Comparison of ENCODE assay signal across 28 cellular contexts in genomic region chr17:59296190-59296589, GRCh38. TPM values are rescaled to one million over a fixed set of nuclear protein-coding genes. Genes with fewer than 3 reads are reported as not detected.
DNase-seq lines count a peak whose midpoint lies in the region; ATAC-seq and TF ChIP-seq lines count a peak whose summit lies in the region.
"Had no signal": no experiment of that assay in that cellular context is flagged by ENCODE, and none has a peak within 500 bp of the region (broad histone marks: within the 10 kb centered on the region; RNA-seq: fewer than 3 reads in every experiment).

No MANE protein-coding gene starts in this region.

- H3K9me2 ChIP-seq in PC-3 (replicated peaks; ENCODE audit: low read length) = no peaks in the 10 kb centered on the region

- H2AFZ ChIP-seq in PC-3 (ENCODE audit: low read length) (no peak overlapping the region), neural progenitor cell (replicated peaks) (no peak overlapping the region)

- H3F3A ChIP-seq in PC-3 (ENCODE audit: low read length, unreplicated experiment) (no peaks in the 10 kb centered on the region), neural progenitor cell (ENCODE audit: low read depth) (peaks cover 20% of the 10 kb centered on the region)

- peaks cover 8% of the 10 kb centered on the region for H3K4me1 Mint-ChIP-seq in neural progenitor cell
- H3K4me1 Mint-ChIP-seq: activated naive CD4-positive, alpha-beta T cell treated with anti-CD3 and anti-CD28 coated beads, Interleukin-2, amount 50 U/mL, for 24 hours; stimulated activated effector memory CD8-positive, alpha-beta T cell treated with anti-CD3 and anti-CD28 coated beads, Interleukin-12 subunit alpha, Interleukin-12 subunit beta, amount 100 ng/mL, for 72 hours had no signal

- POLR2A ChIA-PET in PC-3 (lab: Charles Lee; ENCODE audit: unreplicated experiment) = no interaction called here

- BruUV-seq in PC-3 (replicated peaks; lab: Mats Ljungman, UMichigan) = no TSS peak

- peaks cover 6% of the 10 kb centered on the region for H3K27me3 Mint-ChIP-seq in neural progenitor cell (ENCODE audit: insufficient read depth, low read depth)
- H3K27me3 Mint-ChIP-seq: activated naive CD4-positive, alpha-beta T cell treated with anti-CD3 and anti-CD28 coated beads, Interleukin-2, amount 50 U/mL, for 24 hours had no signal

- H3K27me3 ChIP-seq in PC-3 (ENCODE audit: low read length) (no peaks in the 10 kb centered on the region), neural progenitor cell (no peaks in the 10 kb centered on the region)
- H3K27me3 ChIP-seq: BLaER1 treated with 17β-estradiol and CSF1 and Interleukin-3, amounts not matched to agents 10 nM and 100 nM had no signal

- no peaks in the 10 kb centered on the region for H3K9me3 Mint-ChIP-seq in neural progenitor cell
- H3K9me3 Mint-ChIP-seq: activated naive CD4-positive, alpha-beta T cell treated with anti-CD3 and anti-CD28 coated beads, Interleukin-2, amount 50 U/mL, for 24 hours; stimulated activated effector memory CD8-positive, alpha-beta T cell treated with anti-CD3 and anti-CD28 coated beads, Interleukin-12 subunit alpha, Interleukin-12 subunit beta, amount 100 ng/mL, for 72 hours had no signal

- H3K9me3 ChIP-seq in PC-3 (ENCODE audit: low read length) (no peaks in the 10 kb centered on the region), neural progenitor cell (ENCODE audit: low read depth) (no peaks in the 10 kb centered on the region)
- H3K9me3 ChIP-seq: BLaER1 treated with 17β-estradiol and CSF1 and Interleukin-3, amounts not matched to agents 10 nM and 100 nM had no signal

- H3K27ac ChIP-seq in 22Rv1 (peak overlapping the region; percentile 65), PC-3 (ENCODE audit: low read length) (peak overlapping the region; percentile 64), neural progenitor cell (no peak overlapping the region)
- H3K27ac ChIP-seq: BLaER1 treated with 17β-estradiol and CSF1 and Interleukin-3, amounts not matched to agents 10 nM and 100 nM had no signal

- H3K4me2 ChIP-seq in PC-3 (ENCODE audit: low read length) (peak overlapping the region; percentile 25; the same call in 1 of the 2 replicates), neural progenitor cell (no peak overlapping the region)
- H3K4me2 ChIP-seq: smooth muscle cell had no signal

- H3K4me1 ChIP-seq in PC-3 (ENCODE audit: insufficient read depth, low read length) (peaks cover 20% of the 10 kb centered on the region), neural progenitor cell (peaks cover 10% of the 10 kb centered on the region)

- peak; percentile 72 for DNase-seq in PC-3
- peak; percentile 15 for DNase-seq in iris pigment epithelial cell (ENCODE audit: low read depth)
- DNase-seq in neural progenitor cell (ENCODE audit: low spot score) = peak; percentile 15
- no peak for DNase-seq in pons (ENCODE audit: low spot score)
- DNase-seq in NCI-H187 (lab: John Stamatoyannopoulos, UW) = no peak
- DNase-seq in EL = no peak
- DNase-seq: activated CD4-positive, alpha-beta T cell treated with anti-CD3 and anti-CD28 coated beads, Interleukin-2, amount 50 U/mL, for 48 hours; activated CD4-positive, CD25-positive, alpha-beta regulatory T cell; activated CD8-positive, alpha-beta memory T cell treated with anti-CD3 and anti-CD28 coated beads, Interleukin-2, amount 50 U/mL, for 4 hours; aorta; caudate nucleus; GOT3; Kasumi-1; left ventricle myocardium superior; NCI-H1694; NCI-H345; NCI-H748 treated with DMSO at 0.1 percent for 48 hours; OCI-M1; stimulated activated CD4-positive, alpha-beta T cell treated with anti-CD3 and anti-CD28 coated beads, Interleukin-2, amount 100 ng/mL, for 48 hours; SW 1271 had no signal

- H3K4me3 Mint-ChIP-seq in neural progenitor cell = no peak overlapping the region
- H3K4me3 Mint-ChIP-seq: activated naive CD4-positive, alpha-beta T cell treated with anti-CD3 and anti-CD28 coated beads, Interleukin-2, amount 50 U/mL, for 24 hours; stimulated activated effector memory CD8-positive, alpha-beta T cell treated with anti-CD3 and anti-CD28 coated beads, Interleukin-12 subunit alpha, Interleukin-12 subunit beta, amount 100 ng/mL, for 72 hours had no signal

- intact Hi-C loops in PC-3 (cut with micrococcal nuclease) = loop anchor here (2.0 kb wide), 1 partner anchor 75 kb away; the partner anchor contains the start of gene GDPD1

- H4K20me1 ChIP-seq in PC-3 (ENCODE audit: low read length) = no peaks in the 10 kb centered on the region
- no peaks in the 10 kb centered on the region for H4K20me1 ChIP-seq in neural progenitor cell (ENCODE audit: low read depth)
- H4K20me1 ChIP-seq: BLaER1 treated with 17β-estradiol and CSF1 and Interleukin-3, amounts not matched to agents 10 nM and 100 nM had no signal

- H3K79me2 ChIP-seq in PC-3 (ENCODE audit: low read length) = no peaks in the 10 kb centered on the region
- H3K79me2 ChIP-seq in neural progenitor cell (ENCODE audit: low read depth) = no peaks in the 10 kb centered on the region

- TF ChIP-seq CTCF in 22Rv1 (IDR thresholded peaks at IDR 0.05) (no peak), PC-3 (conservative IDR thresholded peaks at IDR 0.05; ENCODE audit: low read depth, low read length) (no peak), neural progenitor cell (IDR thresholded peaks at IDR 0.05) (no peak)

- CTCF ChIA-PET in PC-3 (lab: Charles Lee) = no interaction called here

- H3K9ac ChIP-seq in PC-3 (ENCODE audit: low read length) (no peak overlapping the region), neural progenitor cell (no peak overlapping the region)
- H3K9ac ChIP-seq: BLaER1 treated with 17β-estradiol and CSF1 and Interleukin-3, amounts not matched to agents 10 nM and 100 nM had no signal

- no peak overlapping the region for H3K4me3 ChIP-seq in PC-3 (ENCODE audit: low read length)
- H3K4me3 ChIP-seq in neural progenitor cell = no peak overlapping the region
- H3K4me3 ChIP-seq: BLaER1 treated with 17β-estradiol and CSF1 and Interleukin-3, amounts not matched to agents 10 nM and 100 nM; GM12878; smooth muscle cell had no signal

- no peak overlapping the region for H3K27ac Mint-ChIP-seq in neural progenitor cell
- H3K27ac Mint-ChIP-seq: activated naive CD4-positive, alpha-beta T cell treated with anti-CD3 and anti-CD28 coated beads, Interleukin-2, amount 50 U/mL, for 24 hours; stimulated activated effector memory CD8-positive, alpha-beta T cell treated with anti-CD3 and anti-CD28 coated beads, Interleukin-12 subunit alpha, Interleukin-12 subunit beta, amount 100 ng/mL, for 72 hours had no signal

- ATAC-seq in PC-3 (no peak), HG03460 (IDR thresholded peaks at IDR 0.05; ENCODE audit: unreplicated experiment) (no peak)
- ATAC-seq: GM12878; left ventricle myocardium superior; Right ventricle myocardium inferior; stimulated activated effector memory CD8-positive, alpha-beta T cell treated with anti-CD3 and anti-CD28 coated beads, Interleukin-12 subunit alpha, Interleukin-12 subunit beta, amount 100 ng/mL, for 72 hours had no signal

- no peaks in the 10 kb centered on the region for H3K36me3 Mint-ChIP-seq in neural progenitor cell
- H3K36me3 Mint-ChIP-seq: activated naive CD4-positive, alpha-beta T cell treated with anti-CD3 and anti-CD28 coated beads, Interleukin-2, amount 50 U/mL, for 24 hours; stimulated activated effector memory CD8-positive, alpha-beta T cell treated with anti-CD3 and anti-CD28 coated beads, Interleukin-12 subunit alpha, Interleukin-12 subunit beta, amount 100 ng/mL, for 72 hours had no signal

- H3K36me3 ChIP-seq in PC-3 (ENCODE audit: low read depth, low read length) (no peaks in the 10 kb centered on the region), neural progenitor cell (no peaks in the 10 kb centered on the region)
- H3K36me3 ChIP-seq: BLaER1 treated with 17β-estradiol and CSF1 and Interleukin-3, amounts not matched to agents 10 nM and 100 nM had no signal

RNA-seq across cellular contexts. Expression of gene YPEL2, which starts 35.3 kb away (rescaled TPM):
- total RNA-seq in PC-3 (2014; rRNA removed) (0.47 and 1.1 TPM in 2 replicates), neural progenitor cell (ENCODE audit: low replicate concordance) (21.4 and 38.0 TPM in 2 replicates)

Comparison
In these comparisons a context has a peak if more than half of its experiments do, and no peak if none do; other contexts are left out.
1. DNase-seq: peak in PC-3 (single experiment), iris pigment epithelial cell (single experiment) and neural progenitor cell (single experiment); none in pons (single experiment), NCI-H187 (0 of 2) and EL (single experiment).
2. RNA of gene YPEL2, which starts 35.3 kb away (total RNA-seq): 21.4 to 38.0 TPM in neural progenitor cell; 0.47 to 1.1 TPM in PC-3; every median in the first group is over 10 times any median in the second.